In genomic region chr1:244858357-244858756, GRCh38 we compare ENCODE assay signal across 15 cellular contexts. TPM values are rescaled to one million over a fixed set of nuclear protein-coding genes. Genes with fewer than 3 reads are reported as not detected.
A peak's percentile ranks its signal among the peaks of the same experiment; 100 is the strongest.
DNase-seq lines count a peak whose midpoint lies in the region; ATAC-seq and TF ChIP-seq lines count a peak whose summit lies in the region.
"Had no signal": no experiment of that assay in that cellular context is flagged by ENCODE, and none has a peak within 500 bp of the region (broad histone marks: within the 10 kb centered on the region; RNA-seq: fewer than 3 reads in every experiment).

No MANE protein-coding gene starts in this region.

- peaks cover 83% of the 10 kb centered on the region for H3K4me1 ChIP-seq in CD8-positive, alpha-beta T cell (ENCODE audit: insufficient read depth, low read length)
- H3K4me1 ChIP-seq in tibial artery, result peaks cover 0 to 79% (median 43%) of the 10 kb centered on the region in 4 donors
- H3K4me1 ChIP-seq in hepatocyte (ENCODE audit: insufficient read depth), result peaks cover 25% of the 10 kb centered on the region

- H3K9me2 ChIP-seq in hepatocyte (replicated peaks; ENCODE audit: insufficient read depth), result no peaks in the 10 kb centered on the region

- CTCF ChIA-PET in CD8-positive, alpha-beta T cell (lab: Charles Lee), result no interaction called here

- H3K4me3 ChIP-seq in CD8-positive, alpha-beta T cell (ENCODE audit: low read depth, low read length), result no peak overlapping the region
- H3K4me3 ChIP-seq in tibial artery (no peak overlapping the region), hepatocyte (no peak overlapping the region)
- H3K4me3 ChIP-seq: esophagus squamous epithelium, heart right ventricle had no signal

- intact Hi-C loops in CD8-positive, alpha-beta T cell (cut with DNase I, micrococcal nuclease), result no loop called here
- intact Hi-C loops in activated T-helper 1 cell treated with anti-CD3 and anti-CD28 coated beads, Interleukin-12 subunit alpha, Interleukin-12 subunit beta, Interleukin-2, Interleukin-4 antibody, amounts not matched to agents 30 ng/mL and 10 ng/mL and 1 ng/mL, durations not matched to agents 14 hours and 24 hours and 36 hours (cut with micrococcal nuclease), result loop anchor here (1.0 kb wide), 1 partner anchor 10 kb away; no protein-coding TSS in a partner anchor
- intact Hi-C loops in natural killer cell (cut with micrococcal nuclease) (no loop called here), tibial artery (cut with DNase I; ENCODE audit: low total_unique reads) (no loop called here)

- 85% methylated on average over 1 of the region's 1 CpG for WGBS in hepatocyte (ENCODE audit: low lambda C conversion rate, missing lambda C conversion rate)

- H3K4me2 ChIP-seq in hepatocyte, result no peak overlapping the region

- no peak for TF ChIP-seq CTCF in CD8-positive, alpha-beta T cell (IDR thresholded peaks at IDR 0.05)
- TF ChIP-seq CTCF in HFFc6 (IDR thresholded peaks at IDR 0.05), result no peak
- no peak for TF ChIP-seq CTCF in natural killer cell (IDR thresholded peaks at IDR 0.05)
- no peak for TF ChIP-seq CTCF in tibial artery (IDR thresholded peaks at IDR 0.05)
- no peak for TF ChIP-seq CTCF in hepatocyte (IDR thresholded peaks at IDR 0.05; ENCODE audit: poor library complexity)

- no peak for DNase-seq in CD8-positive, alpha-beta T cell
- DNase-seq in HFFc6 (no peak), natural killer cell (no peak), tibial artery (no peak), hepatocyte (ENCODE audit: low spot score) (no peak), C1 segment of cervical spinal cord (lab: John Stamatoyannopoulos, UW) (no peak)
- DNase-seq in activated T-helper 1 cell treated with anti-CD3 and anti-CD28 coated beads, Interleukin-12 subunit alpha, Interleukin-12 subunit beta, Interleukin-2, Interleukin-4 antibody, amounts not matched to agents 30 ng/mL and 10 ng/mL and 1 ng/mL, durations not matched to agents 14 hours and 24 hours and 36 hours (ENCODE audit: low spot score), result no peak
- DNase-seq: anterior cingulate cortex; esophagus squamous epithelium; heart right ventricle; kidney glomerular epithelial cell; NCI-H1694 treated with DMSO at 0.1 percent for 48 hours; NCI-H524 treated with DMSO at 0.1 percent for 48 hours; stimulated activated CD4-positive, alpha-beta T cell treated with anti-CD3 and anti-CD28 coated beads, Interleukin-12 subunit alpha, Interleukin-12 subunit beta, amount 100 ng/mL, for 4 hours had no signal

- POLR2A ChIA-PET in CD8-positive, alpha-beta T cell (lab: Charles Lee), result interaction anchor here (0.6 to 23.6 kb wide), 2 partner anchors 18 to 1628 kb away, joined by 3 to 762 read pairs; partner anchors contain the start of gene COX20

- no peaks in the 10 kb centered on the region for H3K27me3 ChIP-seq in CD8-positive, alpha-beta T cell (ENCODE audit: insufficient read depth, low read length)
- H3K27me3 ChIP-seq in tibial artery (no peaks in the 10 kb centered on the region), hepatocyte (no peaks in the 10 kb centered on the region)
- H3K27me3 ChIP-seq: esophagus squamous epithelium, heart right ventricle had no signal

- H3K27ac Mint-ChIP-seq in CD8-positive, alpha-beta T cell, result peak overlapping the region; percentile 1
- H3K27ac Mint-ChIP-seq in HFFc6 (peak overlapping the region; percentile 60), natural killer cell (peak overlapping the region; percentile 60 to 98)
- H3K27ac Mint-ChIP-seq in activated T-helper 1 cell treated with anti-CD3 and anti-CD28 coated beads, Interleukin-12 subunit alpha, Interleukin-12 subunit beta, Interleukin-2, Interleukin-4 antibody, amounts not matched to agents 30 ng/mL and 10 ng/mL and 1 ng/mL, durations not matched to agents 14 hours and 24 hours and 36 hours, result peak overlapping the region; percentile 62

- H3K9me3 ChIP-seq in CD8-positive, alpha-beta T cell (ENCODE audit: low read length), result no peaks in the 10 kb centered on the region
- H3K9me3 ChIP-seq in tibial artery, result no peaks in the 10 kb centered on the region
- H3K9me3 ChIP-seq in hepatocyte (ENCODE audit: low read depth), result no peaks in the 10 kb centered on the region
- H3K9me3 ChIP-seq: esophagus squamous epithelium, heart right ventricle had no signal

- ATAC-seq in CD8-positive, alpha-beta T cell, result no peak
- ATAC-seq in natural killer cell, result no peak
- ATAC-seq: heart right ventricle had no signal

- peaks cover 96% of the 10 kb centered on the region for H3K79me2 ChIP-seq in hepatocyte

- peaks cover 86% of the 10 kb centered on the region for H3K4me1 Mint-ChIP-seq in CD8-positive, alpha-beta T cell (ENCODE audit: low read depth)
- H3K4me1 Mint-ChIP-seq in HFFc6 (ENCODE audit: low read depth) (peaks cover 39% of the 10 kb centered on the region), natural killer cell (peaks cover 68 to 89% of the 10 kb centered on the region in 2 donors)
- H3K4me1 Mint-ChIP-seq in activated T-helper 1 cell treated with anti-CD3 and anti-CD28 coated beads, Interleukin-12 subunit alpha, Interleukin-12 subunit beta, Interleukin-2, Interleukin-4 antibody, amounts not matched to agents 30 ng/mL and 10 ng/mL and 1 ng/mL, durations not matched to agents 14 hours and 24 hours and 36 hours (ENCODE audit: low read depth), result peaks cover 82% of the 10 kb centered on the region

- H3K36me3 ChIP-seq in CD8-positive, alpha-beta T cell (ENCODE audit: insufficient read depth, low read length), result peaks cover 56% of the 10 kb centered on the region
- H3K36me3 ChIP-seq in tibial artery (peaks cover 69 to 77% (median 71%) of the 10 kb centered on the region in 3 donors), hepatocyte (replicated peaks; ENCODE audit: insufficient read depth, low read depth) (peaks cover 16% of the 10 kb centered on the region)

- no peak overlapping the region for H3K27ac ChIP-seq in CD8-positive, alpha-beta T cell (ENCODE audit: low read depth, low read length)
- H3K27ac ChIP-seq in tibial artery, result no peak overlapping the region
- no peak overlapping the region for H3K27ac ChIP-seq in hepatocyte
- H3K27ac ChIP-seq: esophagus squamous epithelium, VCaP had no signal

- H3K36me3 Mint-ChIP-seq in CD8-positive, alpha-beta T cell, result peaks cover 88% of the 10 kb centered on the region
- H3K36me3 Mint-ChIP-seq in HFFc6 (ENCODE audit: low read depth) (peaks cover 74% of the 10 kb centered on the region), natural killer cell (peaks cover 44% of the 10 kb centered on the region)
- H3K36me3 Mint-ChIP-seq in activated T-helper 1 cell treated with anti-CD3 and anti-CD28 coated beads, Interleukin-12 subunit alpha, Interleukin-12 subunit beta, Interleukin-2, Interleukin-4 antibody, amounts not matched to agents 30 ng/mL and 10 ng/mL and 1 ng/mL, durations not matched to agents 14 hours and 24 hours and 36 hours (ENCODE audit: low read depth), result peaks cover 76% of the 10 kb centered on the region

- H2AFZ ChIP-seq in hepatocyte, result no peak overlapping the region

- peaks cover 92% of the 10 kb centered on the region for H4K20me1 ChIP-seq in hepatocyte (ENCODE audit: insufficient read depth, poor library complexity, severe bottlenecking)

- H3K27me3 Mint-ChIP-seq in CD8-positive, alpha-beta T cell (ENCODE audit: low read depth), result no peaks in the 10 kb centered on the region
- H3K27me3 Mint-ChIP-seq in HFFc6 (ENCODE audit: insufficient read depth) (no peaks in the 10 kb centered on the region), natural killer cell (ENCODE audit: low read depth in 2 of 2) (no peaks in the 10 kb centered on the region)
- no peaks in the 10 kb centered on the region for H3K27me3 Mint-ChIP-seq in activated T-helper 1 cell treated with anti-CD3 and anti-CD28 coated beads, Interleukin-12 subunit alpha, Interleukin-12 subunit beta, Interleukin-2, Interleukin-4 antibody, amounts not matched to agents 30 ng/mL and 10 ng/mL and 1 ng/mL, durations not matched to agents 14 hours and 24 hours and 36 hours (ENCODE audit: insufficient read depth)

- no peaks in the 10 kb centered on the region for H3K9me3 Mint-ChIP-seq in CD8-positive, alpha-beta T cell
- no peaks in the 10 kb centered on the region for H3K9me3 Mint-ChIP-seq in HFFc6
- H3K9me3 Mint-ChIP-seq in activated T-helper 1 cell treated with anti-CD3 and anti-CD28 coated beads, Interleukin-12 subunit alpha, Interleukin-12 subunit beta, Interleukin-2, Interleukin-4 antibody, amounts not matched to agents 30 ng/mL and 10 ng/mL and 1 ng/mL, durations not matched to agents 14 hours and 24 hours and 36 hours, result no peaks in the 10 kb centered on the region
- no peaks in the 10 kb centered on the region for H3K9me3 Mint-ChIP-seq in natural killer cell

- H3K4me3 Mint-ChIP-seq in CD8-positive, alpha-beta T cell, result no peak overlapping the region
- H3K4me3 Mint-ChIP-seq in HFFc6, result no peak overlapping the region
- peak overlapping the region; percentile 49 for H3K4me3 Mint-ChIP-seq in activated T-helper 1 cell treated with anti-CD3 and anti-CD28 coated beads, Interleukin-12 subunit alpha, Interleukin-12 subunit beta, Interleukin-2, Interleukin-4 antibody, amounts not matched to agents 30 ng/mL and 10 ng/mL and 1 ng/mL, durations not matched to agents 14 hours and 24 hours and 36 hours
- no peak overlapping the region for H3K4me3 Mint-ChIP-seq in natural killer cell

RNA-seq across cellular contexts. Expression of gene HNRNPU, which starts 6.0 kb away (rescaled TPM):
- total RNA-seq in CD8-positive, alpha-beta T cell, result 100 to 1,000 TPM; 411 to 415 TPM
- 100 to 1,000 TPM; 266 to 344 (median 322) TPM for total RNA-seq in HFFc6 (2021; fragmentation: NEBNext Ultra II Directional; extraction: Animal tissue kit (Norgen Biotek cat#: 25700))
- 566 and 573 TPM in 2 replicates for total RNA-seq in activated T-helper 1 cell treated with anti-CD3 and anti-CD28 coated beads, Interleukin-12 subunit alpha, Interleukin-12 subunit beta, Interleukin-2, Interleukin-4 antibody, amounts not matched to agents 30 ng/mL and 10 ng/mL and 1 ng/mL, durations not matched to agents 14 hours and 24 hours and 36 hours
- total RNA-seq in natural killer cell, result 100 to 1,000 TPM; 467 to 603 (median 504) TPM
- 316 and 321 TPM in 2 replicates for total RNA-seq in hepatocyte
- 293 and 298 TPM in 2 replicates for polyA plus RNA-seq in hepatocyte

RNA-seq across cellular contexts. Expression of gene COX20, which starts 22.9 kb away (rescaled TPM):
- 10 to 100 TPM; 17.4 to 17.7 TPM for total RNA-seq in CD8-positive, alpha-beta T cell
- 10 to 100 TPM; 42.6 to 70.8 (median 58.9) TPM for total RNA-seq in HFFc6 (2021; fragmentation: NEBNext Ultra II Directional; extraction: Animal tissue kit (Norgen Biotek cat#: 25700))
- total RNA-seq in activated T-helper 1 cell treated with anti-CD3 and anti-CD28 coated beads, Interleukin-12 subunit alpha, Interleukin-12 subunit beta, Interleukin-2, Interleukin-4 antibody, amounts not matched to agents 30 ng/mL and 10 ng/mL and 1 ng/mL, durations not matched to agents 14 hours and 24 hours and 36 hours, result 27.4 and 27.6 TPM in 2 replicates
- total RNA-seq in natural killer cell (10 to 100 TPM; 24.3 to 25.4 (median 24.9) TPM), hepatocyte (24.3 and 32.0 TPM in 2 replicates)
- polyA plus RNA-seq in hepatocyte, result 56.5 and 61.9 TPM in 2 replicates

Comparison
In these comparisons a context has a peak if more than half of its experiments do, and no peak if none do; other contexts are left out.
1. H3K27ac Mint-ChIP-seq: peak in every context shown above with its lines; median percentile 79 in natural killer cell; 62 in activated T-helper 1 cell treated with anti-CD3 and anti-CD28 coated beads, Interleukin-12 subunit alpha, Interleukin-12 subunit beta, Interleukin-2, Interleukin-4 antibody, amounts not matched to agents 30 ng/mL and 10 ng/mL and 1 ng/mL, durations not matched to agents 14 hours and 24 hours and 36 hours; 60 in HFFc6; 1 in CD8-positive, alpha-beta T cell.